ENCODE assay signal across 8 cellular contexts in genomic region chr14:20631023-20631820, GRCh38. TPM values are rescaled to one million over a fixed set of nuclear protein-coding genes. Genes with fewer than 3 reads are reported as not detected.
A peak's percentile ranks its signal among the peaks of the same experiment; 100 is the strongest.
DNase-seq lines count a peak whose midpoint lies in the region; TF ChIP-seq lines count a peak whose summit lies in the region.

No MANE protein-coding gene starts in this region.

- H3K4me1 Mint-ChIP-seq in CD8-positive, alpha-beta memory T cell: peaks cover 58 to 79% (median 76%) of the 10 kb centered on the region in 3 donors

- no TSS peak for BruUV-seq in mammary epithelial cell (replicated peaks; lab: Mats Ljungman, UMichigan)

- H3K27ac ChIP-seq in CD8-positive, alpha-beta memory T cell (ENCODE audit: low read depth, low read length): no peak overlapping the region
- no peak overlapping the region for H3K27ac ChIP-seq in mammary epithelial cell (ENCODE audit: insufficient read depth, low read depth, low read length)

- no peaks in the 10 kb centered on the region for H3K27me3 ChIP-seq in CD8-positive, alpha-beta memory T cell (ENCODE audit: insufficient read depth, low read length, poor library complexity, severe bottlenecking)
- H3K27me3 ChIP-seq in mammary epithelial cell (ENCODE audit: insufficient read depth, low read length): no peaks in the 10 kb centered on the region

- no peaks in the 10 kb centered on the region for H3K9me3 ChIP-seq in CD8-positive, alpha-beta memory T cell (ENCODE audit: low read length)
- no peaks in the 10 kb centered on the region for H3K9me3 ChIP-seq in mammary epithelial cell (replicated peaks; ENCODE audit: insufficient read depth, low read length)

- peaks cover 26 to 31% of the 10 kb centered on the region in 2 donors for H3K27me3 Mint-ChIP-seq in CD8-positive, alpha-beta memory T cell

- 8% methylated on average over 18 of the region's 18 CpGs for WGBS in mammary epithelial cell (ENCODE audit: low coverage, missing lambda C conversion rate)

- peak overlapping the region; percentile 89 for H3K4me2 ChIP-seq in mammary epithelial cell (ENCODE audit: insufficient read depth, low read depth, low read length)

- peak in 3 of 5 donors; percentile 60 to 65 (median 65) for DNase-seq in CD8-positive, alpha-beta memory T cell
- DNase-seq in KBM-7 (peak; percentile 68), T follicular helper cell (ENCODE audit: low read depth) (peak; percentile 37), mammary epithelial cell (peak; percentile 49), iris pigment epithelial cell (ENCODE audit: low read depth) (peak; percentile 68), OCI-M2 (lab: John Stamatoyannopoulos, UW; ENCODE audit: unreplicated experiment) (no peak), 8988T (no peak)
- DNase-seq in stimulated activated CD4-positive, alpha-beta T cell treated with anti-CD3 and anti-CD28 coated beads, Interleukin-4, amount 100 ng/mL, for 1 hour: peak; percentile 58

- dilution Hi-C loops in mammary epithelial cell (cut with HindIII; ENCODE audit: low sequenced_read_pairs): no loop called here

- TF ChIP-seq CTCF in mammary epithelial cell (conservative IDR thresholded peaks at IDR 0.05 in 1 of 2, IDR thresholded peaks at IDR 0.05 in 1 of 2; ENCODE audit: extremely low read depth in 1 of 2, insufficient read depth in 1 of 2, low read depth in 1 of 2, low read length in 2 of 2): no peak

- CTCF ChIA-PET in CD8-positive, alpha-beta memory T cell (lab: Charles Lee): interaction anchor here (0.9 to 3.1 kb wide), 5 partner anchors 18 to 301 kb away, joined by 3 to 21 read pairs (median 4); no protein-coding TSS in a partner anchor
- CTCF ChIA-PET in mammary epithelial cell (lab: Charles Lee; ENCODE audit: low non-redundant PET): no interaction called here

- no peaks in the 10 kb centered on the region for H3K79me2 ChIP-seq in mammary epithelial cell (ENCODE audit: insufficient read depth, low read length)

- H3K9ac ChIP-seq in mammary epithelial cell (ENCODE audit: insufficient read depth, low read length): no peak overlapping the region

- H2AFZ ChIP-seq in mammary epithelial cell (ENCODE audit: low read depth, low read length): peak overlapping the region; percentile 68

- in situ Hi-C loops in KBM-7 (cut with MboI; ENCODE audit: low pct_unique_long_range_greater_than_20kb, low sequenced_read_pairs) (no loop called here), mammary epithelial cell (cut with MboI; ENCODE audit: low sequenced_read_pairs in 2 of 2) (no loop called here)

- no peaks in the 10 kb centered on the region for H4K20me1 ChIP-seq in mammary epithelial cell (ENCODE audit: insufficient read depth, low read length)

- no peaks in the 10 kb centered on the region for H3K36me3 Mint-ChIP-seq in CD8-positive, alpha-beta memory T cell

- intact Hi-C loops in mammary epithelial cell (cut with micrococcal nuclease): loop anchor here (5.0 kb wide), 1 partner anchor 411 kb away; the partner anchor contains the start of gene RNASE7

- peaks cover 0 to 5% (median 0%) of the 10 kb centered on the region in 5 donors for H3K9me3 Mint-ChIP-seq in CD8-positive, alpha-beta memory T cell

- no peaks in the 10 kb centered on the region for H3K36me3 ChIP-seq in CD8-positive, alpha-beta memory T cell (ENCODE audit: insufficient read depth, low read length)
- H3K36me3 ChIP-seq in mammary epithelial cell (ENCODE audit: insufficient read depth, low read length): no peaks in the 10 kb centered on the region

- peak overlapping the region; percentile 70 for H3K4me3 ChIP-seq in CD8-positive, alpha-beta memory T cell (ENCODE audit: low read length)
- peak overlapping the region; percentile 32 to 55 (median 53) for H3K4me3 ChIP-seq in mammary epithelial cell (replicated peaks in 1 of 3; ENCODE audit: insufficient read depth in 1 of 3, low read depth in 2 of 3, low read length in 3 of 3)

- POLR2A ChIA-PET in CD8-positive, alpha-beta memory T cell (lab: Charles Lee): interaction anchor here (0.8 to 2.1 kb wide), 3 partner anchors 18 to 50 kb away, joined by 3 to 14 read pairs (median 3); no protein-coding TSS in a partner anchor

- peak overlapping the region; percentile 86 to 94 (median 89) for H3K4me3 Mint-ChIP-seq in CD8-positive, alpha-beta memory T cell

- peaks cover 30% of the 10 kb centered on the region for H3K4me1 ChIP-seq in CD8-positive, alpha-beta memory T cell (ENCODE audit: insufficient read depth, low read length)
- peaks cover 19% of the 10 kb centered on the region for H3K4me1 ChIP-seq in mammary epithelial cell (ENCODE audit: insufficient read depth, low read length)

- peak overlapping the region in 7 of 8 donors; percentile 58 to 94 (median 86) for H3K27ac Mint-ChIP-seq in CD8-positive, alpha-beta memory T cell

RNA-seq across cellular contexts. Expression of gene OR6S1, which starts 10.3 kb away (rescaled TPM):
- total RNA-seq in CD8-positive, alpha-beta memory T cell: not detected
- polyA plus RNA-seq in CD8-positive, alpha-beta memory T cell: not detected
- total RNA-seq in mammary epithelial cell: not detected
- not detected for polyA plus RNA-seq in mammary epithelial cell
- polyA minus RNA-seq in mammary epithelial cell: not detected

RNA-seq across cellular contexts. Expression of gene RNASE12, which starts 40.0 kb away (rescaled TPM):
- total RNA-seq in CD8-positive, alpha-beta memory T cell: not detected
- polyA plus RNA-seq in CD8-positive, alpha-beta memory T cell: not detected
- total RNA-seq in mammary epithelial cell: not detected
- not detected for polyA plus RNA-seq in mammary epithelial cell
- polyA minus RNA-seq in mammary epithelial cell: not detected

RNA-seq across cellular contexts. Expression of gene RNASE11, which starts 43.4 kb away (rescaled TPM):
- not detected for total RNA-seq in CD8-positive, alpha-beta memory T cell
- not detected for polyA plus RNA-seq in CD8-positive, alpha-beta memory T cell
- not detected for total RNA-seq in mammary epithelial cell
- not detected for polyA plus RNA-seq in mammary epithelial cell
- not detected for polyA minus RNA-seq in mammary epithelial cell

RNA-seq across cellular contexts. Expression of gene RNASE4, which starts 53.1 kb away (rescaled TPM):
- total RNA-seq in CD8-positive, alpha-beta memory T cell: under 1 TPM in 1 of 2 experiments, not detected in 1; 0.57 TPM
- 2.3 TPM for polyA plus RNA-seq in CD8-positive, alpha-beta memory T cell
- total RNA-seq in mammary epithelial cell: 10 to 100 TPM in 1 of 2 donors, 1 to 10 TPM in 1; 2.7 to 10.3 TPM
- polyA plus RNA-seq in mammary epithelial cell: 8.5 TPM
- polyA minus RNA-seq in mammary epithelial cell: not detected

RNA-seq across cellular contexts. Expression of gene ANG, which starts 57.3 kb away (rescaled TPM):
- total RNA-seq in CD8-positive, alpha-beta memory T cell: under 1 TPM; 0.39 to 0.58 TPM
- 1.4 TPM for polyA plus RNA-seq in CD8-positive, alpha-beta memory T cell
- total RNA-seq in mammary epithelial cell: 1 to 10 TPM; 2.5 to 3.7 TPM
- polyA plus RNA-seq in mammary epithelial cell: 4.1 TPM
- not detected for polyA minus RNA-seq in mammary epithelial cell

Comparison
In these comparisons a context has a peak if more than half of its experiments do, and no peak if none do; other contexts are left out.
1. DNase-seq: peak in CD8-positive, alpha-beta memory T cell (3 of 5), KBM-7 (single experiment), T follicular helper cell (single experiment), mammary epithelial cell (single experiment), iris pigment epithelial cell (single experiment) and stimulated activated CD4-positive, alpha-beta T cell treated with anti-CD3 and anti-CD28 coated beads, Interleukin-4, amount 100 ng/mL, for 1 hour (single experiment); none in OCI-M2 (single experiment) and 8988T (single experiment).